Comparison of ENCODE assay signal across 18 cellular contexts in genomic region chr22:41260871-41261270, GRCh38. TPM values are rescaled to one million over a fixed set of nuclear protein-coding genes. Genes with fewer than 3 reads are reported as not detected.
DNase-seq lines count a peak whose midpoint lies in the region; ATAC-seq, FAIRE-seq and TF ChIP-seq lines count a peak whose summit lies in the region.
"Had no signal": no experiment of that assay in that cellular context is flagged by ENCODE, and none has a peak within 500 bp of the region (broad histone marks: within the 10 kb centered on the region; RNA-seq: fewer than 3 reads in every experiment).

No MANE protein-coding gene starts in this region.

- H3K9me3 Mint-ChIP-seq in HFFc6 = no peaks in the 10 kb centered on the region
- H3K9me3 Mint-ChIP-seq in stimulated activated effector memory CD8-positive, alpha-beta T cell treated with anti-CD3 and anti-CD28 coated beads, Interleukin-12 subunit alpha, Interleukin-12 subunit beta, amount 100 ng/mL, for 72 hours = no peaks in the 10 kb centered on the region
- H3K9me3 Mint-ChIP-seq: CD14-positive monocyte, H9 had no signal

- no peak for ATAC-seq in K562
- no peak for ATAC-seq in stimulated activated effector memory CD8-positive, alpha-beta T cell treated with anti-CD3 and anti-CD28 coated beads, Interleukin-12 subunit alpha, Interleukin-12 subunit beta, amount 100 ng/mL, for 72 hours
- no peak for ATAC-seq in HG02642 (IDR thresholded peaks at IDR 0.05; ENCODE audit: poor library complexity, unreplicated experiment)
- ATAC-seq: SK-N-SH treated with all-trans-retinoic acid at 6 μM for 48 hours had no signal

- H3K79me2 ChIP-seq in K562 (ENCODE audit: control insufficient read depth, insufficient read depth, low read length) = no peaks in the 10 kb centered on the region

- no peaks in the 10 kb centered on the region for H4K20me1 ChIP-seq in K562 (replicated peaks; ENCODE audit: control insufficient read depth, insufficient read depth, low read length)

- no TSS peak for BruUV-seq in K562 (replicated peaks; lab: Mats Ljungman, UMichigan)

- FAIRE-seq in K562 (lab: Jason Lieb, UNC) (no peak), GM19239 (lab: Jason Lieb, UNC) (no peak)

- TF ChIP-seq CTCF in HFFc6 (IDR thresholded peaks at IDR 0.05) (no peak), K562 (IDR thresholded peaks at IDR 0.05 in 2 of 3, conservative IDR thresholded peaks at IDR 0.05 in 1 of 3; ENCODE audit: insufficient read depth in 2 of 3, low read depth in 1 of 3, low read length in 3 of 3) (no peak), left ventricle myocardium inferior (IDR thresholded peaks at IDR 0.05; ENCODE audit: borderline replicate concordance) (no peak)

- H3K27ac Mint-ChIP-seq in HFFc6 = peak overlapping the region; percentile 29; the same call in 1 of the 2 replicates
- H3K27ac Mint-ChIP-seq in stimulated activated effector memory CD8-positive, alpha-beta T cell treated with anti-CD3 and anti-CD28 coated beads, Interleukin-12 subunit alpha, Interleukin-12 subunit beta, amount 100 ng/mL, for 72 hours = peak overlapping the region; percentile 23

- POLR2A ChIA-PET in K562 (lab: Yijun Ruan, JAX) = interaction anchor here (0.6 kb wide), 1 partner anchor 100 kb away, joined by 3 read pairs; no protein-coding TSS in a partner anchor

- no peak for TF ChIP-seq EP300 in K562 (IDR thresholded peaks at IDR 0.05; ENCODE audit: low read length)

- H3K4me1 Mint-ChIP-seq in HFFc6 (ENCODE audit: low read depth) = peaks cover 23% of the 10 kb centered on the region
- H3K4me1 Mint-ChIP-seq in stimulated activated effector memory CD8-positive, alpha-beta T cell treated with anti-CD3 and anti-CD28 coated beads, Interleukin-12 subunit alpha, Interleukin-12 subunit beta, amount 100 ng/mL, for 72 hours = peaks cover 6% of the 10 kb centered on the region
- H3K4me1 Mint-ChIP-seq: CD14-positive monocyte had no signal

- no peak overlapping the region for H3K4me2 ChIP-seq in K562 (ENCODE audit: insufficient read depth, low read length)

- H3K27ac ChIP-seq in K562 (ENCODE audit: extremely low read depth, low read depth, low read length) = no peak overlapping the region
- H3K27ac ChIP-seq in left ventricle myocardium inferior (replicated peaks) = peak overlapping the region; percentile 94

- no peaks in the 10 kb centered on the region for H3K9me1 ChIP-seq in K562 (ENCODE audit: control insufficient read depth, insufficient read depth, low read length)

- CTCF ChIA-PET in K562 (lab: Yijun Ruan, JAX; ENCODE audit: low intra/inter-chr PET ratio) = no interaction called here

- TF ChIP-seq POLR2A in K562 (conservative IDR thresholded peaks at IDR 0.05) = no peak

- WGBS in K562 (ENCODE audit: insufficient coverage, low coverage, missing lambda C conversion rate) = 97% methylated on average over 4 of the region's 7 CpGs

- H3K27me3 Mint-ChIP-seq in HFFc6 (ENCODE audit: insufficient read depth) = peaks cover 3% of the 10 kb centered on the region; the same call in 1 of the 2 replicates

- peaks cover 34% of the 10 kb centered on the region for H3K36me3 Mint-ChIP-seq in HFFc6 (ENCODE audit: low read depth)
- H3K36me3 Mint-ChIP-seq in stimulated activated effector memory CD8-positive, alpha-beta T cell treated with anti-CD3 and anti-CD28 coated beads, Interleukin-12 subunit alpha, Interleukin-12 subunit beta, amount 100 ng/mL, for 72 hours = peaks cover 95% of the 10 kb centered on the region

- no peaks in the 10 kb centered on the region for H3K9me3 ChIP-seq in K562 (replicated peaks; ENCODE audit: control insufficient read depth, insufficient read depth, low read depth, low read length)
- H3K9me3 ChIP-seq in left ventricle myocardium inferior (replicated peaks) = no peaks in the 10 kb centered on the region

- H3K4me1 ChIP-seq in K562 (replicated peaks in 1 of 2; ENCODE audit: control insufficient read depth in 2 of 2, insufficient read depth in 2 of 2, low read length in 2 of 2) = 0 out of 5 replicates have a peak, but pooled peaks cover 0 to 5% of the 10 kb centered on the region in 2 experiments
- peaks cover 49% of the 10 kb centered on the region for H3K4me1 ChIP-seq in left ventricle myocardium inferior

- no peak overlapping the region for H2AFZ ChIP-seq in K562 (ENCODE audit: low read depth, low read length)

- no peak overlapping the region for H3K9ac ChIP-seq in K562 (ENCODE audit: insufficient read depth in 1 of 2, low read depth in 2 of 2, low read length in 2 of 2)

- no peak for TF ChIP-seq RAD21 in K562 (CRISPR knock-in tag; conservative IDR thresholded peaks at IDR 0.05 in 1 of 2, IDR thresholded peaks at IDR 0.05 in 1 of 2)

- H3K36me3 ChIP-seq in K562 (ENCODE audit: control insufficient read depth, insufficient read depth, low read length) (peaks cover 89% of the 10 kb centered on the region; the same call in 2 of the 3 replicates), left ventricle myocardium inferior (peaks cover 86% of the 10 kb centered on the region)

- no peak overlapping the region for H3K4me3 ChIP-seq in K562
- H3K4me3 ChIP-seq in left ventricle myocardium inferior = no peak overlapping the region

- in situ Hi-C loops in K562 (cut with MboI) = no loop called here

- no peaks in the 10 kb centered on the region for H3K27me3 ChIP-seq in K562 (ENCODE audit: control insufficient read depth in 2 of 2, insufficient read depth in 2 of 2, low read length in 2 of 2)
- no peaks in the 10 kb centered on the region for H3K27me3 ChIP-seq in left ventricle myocardium inferior (ENCODE audit: low read depth)

- DNase-seq in HFFc6 = no peak
- DNase-seq in K562 (ENCODE audit: extremely low read depth in 1 of 4, low spot score in 3 of 4) = no peak
- DNase-seq in left ventricle myocardium inferior = peak; percentile 82
- no peak for DNase-seq in stimulated activated effector memory CD8-positive, alpha-beta T cell treated with anti-CD3 and anti-CD28 coated beads, Interleukin-12 subunit alpha, Interleukin-12 subunit beta, amount 100 ng/mL, for 72 hours (ENCODE audit: low spot score in 2 of 2)
- no peak for DNase-seq in NCI-H187 treated with DMSO at 0.1 percent for 48 hours (lab: John Stamatoyannopoulos, UW)
- DNase-seq in GM19239 (ENCODE audit: insufficient read length, low spot score) = no peak
- DNase-seq: AML-193, DMS 273 treated with DMSO at 0.1 percent for 48 hours, GDM1, H9, NCI-H1092 treated with DMSO at 0.1 percent for 48 hours, NCI-H510A, NCI-H748 treated with DMSO at 0.1 percent for 48 hours, OCI-M1, SIG-M5 had no signal

- no peak overlapping the region for H3K4me3 Mint-ChIP-seq in HFFc6
- no peak overlapping the region for H3K4me3 Mint-ChIP-seq in stimulated activated effector memory CD8-positive, alpha-beta T cell treated with anti-CD3 and anti-CD28 coated beads, Interleukin-12 subunit alpha, Interleukin-12 subunit beta, amount 100 ng/mL, for 72 hours
- H3K4me3 Mint-ChIP-seq: CD14-positive monocyte, H9 had no signal

- intact Hi-C loops in K562 (cut with micrococcal nuclease) (no loop called here), left ventricle myocardium inferior (cut with micrococcal nuclease) (no loop called here)

RNA-seq across cellular contexts. Expression of gene CHADL, which starts 20.1 kb away (rescaled TPM):
- total RNA-seq in HFFc6 (2021; fragmentation: NEBNext Ultra II Directional; extraction: Animal tissue kit (Norgen Biotek cat#: 25700)) = under 1 TPM; 0.13 to 0.51 (median 0.45) TPM
- not detected in 2 replicates for total RNA-seq in K562 (2011; cell fraction: chromatin; rRNA removed; ENCODE audit: low replicate concordance)
- 0.39 TPM in 1 of 2 replicates, not detected in the other for total RNA-seq in K562 (2011; cell fraction: nucleolus; rRNA removed)
- total RNA-seq in K562 (2011; cell fraction: nucleoplasm; rRNA removed) = not detected in 2 replicates
- not detected in 2 replicates for total RNA-seq in K562 (2014; rRNA removed)
- not detected in 2 replicates for total RNA-seq in K562 (2014; rRNA removed; fragmentation: Illumina TruSeq; extraction: Trizol)
- not detected in 2 replicates for total RNA-seq in K562 (2015; rRNA removed; fragmentation: Illumina TruSeq; extraction: Trizol)
- not detected in 2 replicates for total RNA-seq in K562 (2021)
- not detected in 2 replicates for polyA plus RNA-seq in K562 (2011; rRNA removed)
- polyA plus RNA-seq in K562 (2011; cell fraction: cytosol; rRNA removed) = not detected in 2 replicates
- polyA plus RNA-seq in K562 (2011; cell fraction: nucleus; rRNA removed) = not detected in 2 replicates
- polyA plus RNA-seq in K562 (2012) = not detected in 2 replicates
- polyA plus RNA-seq in K562 (2014; fragmentation: Illumina TruSeq; extraction: Trizol) = not detected in 2 replicates
- not detected for polyA plus RNA-seq in K562 (2014; fragmentation: Nextera tagmentation; extraction: Ambion mirVana)
- polyA plus RNA-seq in K562 (2014; rRNA removed) = not detected in 2 replicates
- polyA minus RNA-seq in K562 (2011; rRNA and poly(A)+ RNA removed) = not detected in 2 replicates
- polyA minus RNA-seq in K562 (2011; cell fraction: cytosol; rRNA and poly(A)+ RNA removed) = not detected in 2 replicates
- polyA minus RNA-seq in K562 (2011; cell fraction: nucleus; rRNA and poly(A)+ RNA removed) = not detected in 2 replicates
- 10.3 TPM for total RNA-seq in left ventricle myocardium inferior

RNA-seq across cellular contexts. Expression of gene RANGAP1, which starts 25.1 kb away (rescaled TPM):
- 100 to 1,000 TPM; 215 to 249 (median 227) TPM for total RNA-seq in HFFc6 (2021; fragmentation: NEBNext Ultra II Directional; extraction: Animal tissue kit (Norgen Biotek cat#: 25700))
- 69.2 and 159 TPM in 2 replicates for total RNA-seq in K562 (2011; cell fraction: chromatin; rRNA removed; ENCODE audit: low replicate concordance)
- total RNA-seq in K562 (2011; cell fraction: nucleolus; rRNA removed) = 116 and 118 TPM in 2 replicates
- 91.3 and 92.8 TPM in 2 replicates for total RNA-seq in K562 (2011; cell fraction: nucleoplasm; rRNA removed)
- total RNA-seq in K562 (2014; rRNA removed) (52.1 and 68.7 TPM in 2 replicates), K562 (2014; rRNA removed; fragmentation: Illumina TruSeq; extraction: Trizol) (21.9 and 27.5 TPM in 2 replicates), K562 (2015; rRNA removed; fragmentation: Illumina TruSeq; extraction: Trizol) (44.3 and 44.5 TPM in 2 replicates), K562 (2021) (90.2 and 104 TPM in 2 replicates), left ventricle myocardium inferior (36.4 TPM)
- polyA plus RNA-seq in K562 (2011; rRNA removed) (65.4 and 70.4 TPM in 2 replicates), K562 (2014; fragmentation: Illumina TruSeq; extraction: Trizol) (50.6 and 68.4 TPM in 2 replicates), K562 (2014; fragmentation: Nextera tagmentation; extraction: Ambion mirVana) (1 to 10 TPM; 2.1 to 3.8 TPM), K562 (2014; rRNA removed) (74.9 and 77.1 TPM in 2 replicates)
- polyA plus RNA-seq in K562 (2011; cell fraction: cytosol; rRNA removed) = 86.4 and 144 TPM in 2 replicates
- 114 and 152 TPM in 2 replicates for polyA plus RNA-seq in K562 (2011; cell fraction: nucleus; rRNA removed)
- polyA plus RNA-seq in K562 (2012) = 65.5 and 74.0 TPM in 2 replicates
- polyA minus RNA-seq in K562 (2011; rRNA and poly(A)+ RNA removed) = 46.9 and 80.2 TPM in 2 replicates
- 59.6 and 63.5 TPM in 2 replicates for polyA minus RNA-seq in K562 (2011; cell fraction: cytosol; rRNA and poly(A)+ RNA removed)
- 26.4 and 34.2 TPM in 2 replicates for polyA minus RNA-seq in K562 (2011; cell fraction: nucleus; rRNA and poly(A)+ RNA removed)

RNA-seq across cellular contexts. Expression of gene ZC3H7B, which starts 40.5 kb away (rescaled TPM):
- 100 to 1,000 TPM; 108 to 137 (median 130) TPM for total RNA-seq in HFFc6 (2021; fragmentation: NEBNext Ultra II Directional; extraction: Animal tissue kit (Norgen Biotek cat#: 25700))
- total RNA-seq in K562 (2011; cell fraction: chromatin; rRNA removed; ENCODE audit: low replicate concordance) = 34.7 and 75.0 TPM in 2 replicates
- 38.4 and 39.9 TPM in 2 replicates for total RNA-seq in K562 (2011; cell fraction: nucleolus; rRNA removed)
- total RNA-seq in K562 (2011; cell fraction: nucleoplasm; rRNA removed) = 35.9 and 42.2 TPM in 2 replicates
- total RNA-seq in K562 (2014; rRNA removed) (35.2 and 41.1 TPM in 2 replicates), K562 (2014; rRNA removed; fragmentation: Illumina TruSeq; extraction: Trizol) (13.5 and 16.5 TPM in 2 replicates), K562 (2015; rRNA removed; fragmentation: Illumina TruSeq; extraction: Trizol) (25.8 and 26.8 TPM in 2 replicates), K562 (2021) (45.8 and 49.8 TPM in 2 replicates), left ventricle myocardium inferior (39.1 TPM)
- polyA plus RNA-seq in K562 (2011; rRNA removed) (19.0 and 25.6 TPM in 2 replicates), K562 (2014; fragmentation: Illumina TruSeq; extraction: Trizol) (30.6 and 40.0 TPM in 2 replicates), K562 (2014; fragmentation: Nextera tagmentation; extraction: Ambion mirVana) (under 1 TPM; 0.07 to 0.30 TPM), K562 (2014; rRNA removed) (38.6 and 39.0 TPM in 2 replicates)
- polyA plus RNA-seq in K562 (2011; cell fraction: cytosol; rRNA removed) = 18.6 and 31.1 TPM in 2 replicates
- 50.3 and 65.2 TPM in 2 replicates for polyA plus RNA-seq in K562 (2011; cell fraction: nucleus; rRNA removed)
- polyA plus RNA-seq in K562 (2012) = 35.9 and 39.0 TPM in 2 replicates
- 13.3 and 17.7 TPM in 2 replicates for polyA minus RNA-seq in K562 (2011; rRNA and poly(A)+ RNA removed)
- polyA minus RNA-seq in K562 (2011; cell fraction: cytosol; rRNA and poly(A)+ RNA removed) = 17.8 and 25.7 TPM in 2 replicates
- 11.4 and 14.6 TPM in 2 replicates for polyA minus RNA-seq in K562 (2011; cell fraction: nucleus; rRNA and poly(A)+ RNA removed)

RNA-seq across cellular contexts. Expression of gene L3MBTL2, which starts 55.8 kb away (rescaled TPM):
- total RNA-seq in HFFc6 (2021; fragmentation: NEBNext Ultra II Directional; extraction: Animal tissue kit (Norgen Biotek cat#: 25700)) = 10 to 100 TPM; 21.1 to 27.4 (median 25.2) TPM
- 30.3 and 60.3 TPM in 2 replicates for total RNA-seq in K562 (2011; cell fraction: chromatin; rRNA removed; ENCODE audit: low replicate concordance)
- 35.0 and 35.3 TPM in 2 replicates for total RNA-seq in K562 (2011; cell fraction: nucleolus; rRNA removed)
- 28.8 and 30.5 TPM in 2 replicates for total RNA-seq in K562 (2011; cell fraction: nucleoplasm; rRNA removed)
- total RNA-seq in K562 (2014; rRNA removed) (16.7 and 23.0 TPM in 2 replicates), K562 (2014; rRNA removed; fragmentation: Illumina TruSeq; extraction: Trizol) (12.9 and 14.7 TPM in 2 replicates), K562 (2015; rRNA removed; fragmentation: Illumina TruSeq; extraction: Trizol) (18.6 and 19.1 TPM in 2 replicates), K562 (2021) (21.6 and 23.1 TPM in 2 replicates), left ventricle myocardium inferior (15.2 TPM)
- polyA plus RNA-seq in K562 (2011; rRNA removed) (15.7 and 17.2 TPM in 2 replicates), K562 (2014; fragmentation: Illumina TruSeq; extraction: Trizol) (20.6 and 23.0 TPM in 2 replicates), K562 (2014; fragmentation: Nextera tagmentation; extraction: Ambion mirVana) (10 to 100 TPM; 10.3 to 21.0 TPM), K562 (2014; rRNA removed) (18.8 and 20.5 TPM in 2 replicates)
- polyA plus RNA-seq in K562 (2011; cell fraction: cytosol; rRNA removed) = 15.2 and 20.4 TPM in 2 replicates
- 25.9 and 35.9 TPM in 2 replicates for polyA plus RNA-seq in K562 (2011; cell fraction: nucleus; rRNA removed)
- 16.3 and 16.5 TPM in 2 replicates for polyA plus RNA-seq in K562 (2012)
- 19.2 and 24.6 TPM in 2 replicates for polyA minus RNA-seq in K562 (2011; rRNA and poly(A)+ RNA removed)
- 10.3 and 12.2 TPM in 2 replicates for polyA minus RNA-seq in K562 (2011; cell fraction: cytosol; rRNA and poly(A)+ RNA removed)
- polyA minus RNA-seq in K562 (2011; cell fraction: nucleus; rRNA and poly(A)+ RNA removed) = 11.6 and 16.6 TPM in 2 replicates
